In the genomic region with DNA sequence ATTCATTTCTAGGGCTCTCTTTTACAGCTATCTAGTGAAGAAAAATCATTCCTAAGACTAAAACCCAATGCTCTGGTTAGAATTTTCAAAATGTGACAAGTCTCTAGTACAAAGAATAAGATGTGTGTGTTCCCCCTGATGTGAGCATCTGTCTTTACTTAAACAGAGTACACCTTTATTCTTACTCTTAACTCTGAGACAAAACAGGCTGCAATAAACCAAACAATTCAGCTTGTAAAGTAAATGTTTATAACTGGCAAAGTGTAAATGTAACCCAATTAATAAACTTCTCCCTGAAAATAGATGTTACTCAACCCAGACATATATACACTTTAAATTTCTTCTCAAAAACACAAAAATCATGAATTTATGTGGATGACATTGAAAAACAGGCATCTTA, we compare ENCODE assay signal across 11 cellular contexts. TPM values are rescaled to one million over a fixed set of nuclear protein-coding genes. Genes with fewer than 3 reads are reported as not detected.
"Had no signal": no experiment of that assay in that cellular context is flagged by ENCODE, and none has a peak within 500 bp of the region (broad histone marks: within the 10 kb centered on the region; RNA-seq: fewer than 3 reads in every experiment).

No MANE protein-coding gene starts in this region.

- H3K4me2 ChIP-seq: KMS-11 had no signal

- FAIRE-seq: HepG2 had no signal

- H3K9me3 ChIP-seq: HAP-1 had no signal

- H3K27ac ChIP-seq: GM23248, HL-60, KMS-11 had no signal

- H3K36me3 ChIP-seq: HAP-1 had no signal

- H3K4me3 ChIP-seq: GM23248, HAP-1 had no signal

- DNase-seq: GM23248, GOT3, H7, HFFc6, KBM-7 had no signal

- ATAC-seq: HCT116, HepG2 had no signal

- H2AFZ ChIP-seq: GM23248 had no signal

RNA-seq across cellular contexts. Expression of gene PTCHD1, which starts 51.6 kb away (rescaled TPM):
- total RNA-seq: GM23248, HepG2, HFFc6 had no signal
- polyA plus RNA-seq: GM23248, HepG2, IgD-negative memory B cell had no signal
